12 cellular contexts compared by ENCODE assay signal in the genomic region with DNA sequence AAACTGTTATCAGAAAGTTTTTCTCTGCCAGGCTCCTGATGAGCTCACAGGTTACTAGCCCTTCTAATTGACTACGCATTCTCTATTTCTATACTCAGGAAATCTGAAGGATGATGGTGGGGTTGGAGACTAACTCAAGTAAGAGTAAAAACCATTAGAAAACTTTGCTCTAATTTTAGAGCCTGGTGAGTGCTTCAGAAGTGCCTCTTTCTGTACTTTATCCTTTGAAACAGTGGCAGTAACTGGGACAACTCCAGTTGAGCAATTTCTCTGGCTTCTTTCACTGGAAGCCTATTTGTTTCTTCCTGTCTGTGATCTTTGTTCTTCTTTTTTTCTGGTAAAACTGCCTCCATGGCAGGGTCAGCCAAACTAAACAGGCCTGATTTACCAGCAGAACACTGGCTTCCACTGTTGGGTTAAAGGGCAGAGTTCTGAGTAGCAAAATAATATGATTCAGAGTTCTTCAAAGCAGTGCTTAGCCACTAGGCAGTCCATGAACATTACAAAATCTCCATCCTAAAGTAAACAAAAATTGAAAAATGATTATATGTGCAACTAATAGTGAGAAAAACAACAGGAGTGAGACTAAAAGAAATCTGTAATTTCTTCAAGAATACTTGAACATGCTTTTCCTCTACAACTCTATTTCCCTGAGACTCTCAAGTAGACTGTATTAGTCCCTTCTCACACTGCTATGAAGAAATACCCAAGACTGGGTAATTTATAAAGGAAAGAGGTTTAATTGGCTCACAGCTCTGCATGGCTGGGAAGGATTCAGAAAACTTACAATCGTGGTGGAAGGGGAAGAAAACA.
DNase-seq lines count a peak whose midpoint lies in the region; ATAC-seq, FAIRE-seq and TF ChIP-seq lines count a peak whose summit lies in the region.
"Had no signal": no experiment of that assay in that cellular context is flagged by ENCODE, and none has a peak within 500 bp of the region (broad histone marks: within the 10 kb centered on the region; RNA-seq: fewer than 3 reads in every experiment).

No MANE protein-coding gene starts in this region.

- FAIRE-seq in bronchial epithelial cell (lab: Jason Lieb, UNC) (no peak), GM12892 (lab: Jason Lieb, UNC) (no peak)
- FAIRE-seq: GM12878 had no signal

- CTCF ChIA-PET in activated CD8-positive, alpha-beta memory T cell treated with anti-CD3 and anti-CD28 coated beads, Interleukin-2, amount 10 ng/mL, durations not matched to agents 7 days and 5 days (lab: Charles Lee), result no interaction called here

- H3K4me3 ChIP-seq in bronchial epithelial cell (ENCODE audit: low read depth, low read length), result no peak overlapping the region
- H3K4me3 ChIP-seq: GM12878 had no signal

- TF ChIP-seq CTCF in bronchial epithelial cell (IDR thresholded peaks at IDR 0.05; ENCODE audit: insufficient read depth, low read length, severe bottlenecking), result no peak
- no peak for TF ChIP-seq CTCF in foreskin keratinocyte (conservative IDR thresholded peaks at IDR 0.05)

- TF ChIP-seq POLR2A in GM12892 (IDR thresholded peaks at IDR 0.05; ENCODE audit: low read depth, low read length), result no peak

- H3K4me1 Mint-ChIP-seq in activated CD8-positive, alpha-beta memory T cell treated with anti-CD3 and anti-CD28 coated beads, Interleukin-2, amount 10 ng/mL, durations not matched to agents 7 days and 5 days, result no peaks in the 10 kb centered on the region
- H3K4me1 Mint-ChIP-seq: stimulated activated effector memory CD8-positive, alpha-beta T cell treated with anti-CD3 and anti-CD28 coated beads, Interleukin-12 subunit alpha, Interleukin-12 subunit beta, amount 100 ng/mL, for 72 hours had no signal

- no peaks in the 10 kb centered on the region for H3K36me3 ChIP-seq in bronchial epithelial cell (ENCODE audit: control insufficient read depth, insufficient read depth, low read length)
- H3K36me3 ChIP-seq: BE2C had no signal

- H3K27ac ChIP-seq in foreskin keratinocyte, result no peak overlapping the region

- H3K4me3 Mint-ChIP-seq in activated CD8-positive, alpha-beta memory T cell treated with anti-CD3 and anti-CD28 coated beads, Interleukin-2, amount 10 ng/mL, durations not matched to agents 7 days and 5 days, result no peak overlapping the region
- H3K4me3 Mint-ChIP-seq: stimulated activated effector memory CD8-positive, alpha-beta T cell treated with anti-CD3 and anti-CD28 coated beads, Interleukin-12 subunit alpha, Interleukin-12 subunit beta, amount 100 ng/mL, for 72 hours had no signal

- intact Hi-C loops in sciatic nerve (cut with DNase I), result no loop called here

- H3K9me3 Mint-ChIP-seq in activated CD8-positive, alpha-beta memory T cell treated with anti-CD3 and anti-CD28 coated beads, Interleukin-2, amount 10 ng/mL, durations not matched to agents 7 days and 5 days (ENCODE audit: low read depth), result no peaks in the 10 kb centered on the region
- H3K9me3 Mint-ChIP-seq: stimulated activated effector memory CD8-positive, alpha-beta T cell treated with anti-CD3 and anti-CD28 coated beads, Interleukin-12 subunit alpha, Interleukin-12 subunit beta, amount 100 ng/mL, for 72 hours had no signal

- DNase-seq in COLO829 (ENCODE audit: low spot score) (peak; percentile 23), bronchial epithelial cell (ENCODE audit: low read depth) (peak; percentile 48), hepatic stellate cell (ENCODE audit: low spot score) (peak; percentile 24), sciatic nerve (ENCODE audit: low spot score) (peak; percentile 78), foreskin keratinocyte (no peak), GM12892 (ENCODE audit: insufficient read length) (no peak)
- no peak for DNase-seq in activated CD4-positive, alpha-beta T cell treated with anti-CD3 and anti-CD28 coated beads, Interleukin-2, amount 50 U/mL, for 48 hours
- no peak for DNase-seq in activated CD8-positive, alpha-beta memory T cell treated with anti-CD3 and anti-CD28 coated beads, Interleukin-2, amount 10 ng/mL, durations not matched to agents 7 days and 5 days
- DNase-seq: BE2C, NCI-H1417 treated with DMSO at 0.1 percent for 48 hours had no signal

- H3K4me1 ChIP-seq in foreskin keratinocyte, result no peaks in the 10 kb centered on the region
- H3K4me1 ChIP-seq: BE2C had no signal

- no peaks in the 10 kb centered on the region for H3K36me3 Mint-ChIP-seq in activated CD8-positive, alpha-beta memory T cell treated with anti-CD3 and anti-CD28 coated beads, Interleukin-2, amount 10 ng/mL, durations not matched to agents 7 days and 5 days
- H3K36me3 Mint-ChIP-seq: stimulated activated effector memory CD8-positive, alpha-beta T cell treated with anti-CD3 and anti-CD28 coated beads, Interleukin-12 subunit alpha, Interleukin-12 subunit beta, amount 100 ng/mL, for 72 hours had no signal

- ATAC-seq in sciatic nerve (peak; percentile 98), foreskin keratinocyte (no peak)
- no peak for ATAC-seq in activated CD8-positive, alpha-beta memory T cell treated with anti-CD3 and anti-CD28 coated beads, Interleukin-2, amount 10 ng/mL, durations not matched to agents 7 days and 5 days
- ATAC-seq: GM12878; stimulated activated effector memory CD8-positive, alpha-beta T cell treated with anti-CD3 and anti-CD28 coated beads, Interleukin-12 subunit alpha, Interleukin-12 subunit beta, amount 100 ng/mL, for 72 hours had no signal

- H3K27me3 ChIP-seq in bronchial epithelial cell (ENCODE audit: control insufficient read depth, insufficient read depth, low read length) (no peaks in the 10 kb centered on the region), foreskin keratinocyte (no peaks in the 10 kb centered on the region)
- H3K27me3 ChIP-seq: BE2C had no signal

- H3K27ac Mint-ChIP-seq in activated CD8-positive, alpha-beta memory T cell treated with anti-CD3 and anti-CD28 coated beads, Interleukin-2, amount 10 ng/mL, durations not matched to agents 7 days and 5 days, result no peak overlapping the region
- H3K27ac Mint-ChIP-seq: stimulated activated effector memory CD8-positive, alpha-beta T cell treated with anti-CD3 and anti-CD28 coated beads, Interleukin-12 subunit alpha, Interleukin-12 subunit beta, amount 100 ng/mL, for 72 hours had no signal

- no peaks in the 10 kb centered on the region for H3K27me3 Mint-ChIP-seq in activated CD8-positive, alpha-beta memory T cell treated with anti-CD3 and anti-CD28 coated beads, Interleukin-2, amount 10 ng/mL, durations not matched to agents 7 days and 5 days

Comparison
In these comparisons a context has a peak if more than half of its experiments do, and no peak if none do; other contexts are left out.
1. DNase-seq: peak in COLO829 (single experiment), bronchial epithelial cell (single experiment), hepatic stellate cell (single experiment) and sciatic nerve (single experiment); none in foreskin keratinocyte (0 of 2), activated CD4-positive, alpha-beta T cell treated with anti-CD3 and anti-CD28 coated beads, Interleukin-2, amount 50 U/mL, for 48 hours (0 of 2), activated CD8-positive, alpha-beta memory T cell treated with anti-CD3 and anti-CD28 coated beads, Interleukin-2, amount 10 ng/mL, durations not matched to agents 7 days and 5 days (single experiment) and GM12892 (single experiment).